Comparison of ENCODE assay signal across 9 cellular contexts in genomic region chr6:4313044-4313686, GRCh38.
DNase-seq lines count a peak whose midpoint lies in the region; ATAC-seq and TF ChIP-seq lines count a peak whose summit lies in the region.
"Had no signal": no experiment of that assay in that cellular context is flagged by ENCODE, and none has a peak within 500 bp of the region (broad histone marks: within the 10 kb centered on the region; RNA-seq: fewer than 3 reads in every experiment).

No MANE protein-coding gene starts in this region.

- 3% methylated on average over 2 of the region's 2 CpGs for WGBS in mammary epithelial cell (ENCODE audit: low coverage, missing lambda C conversion rate)
- 35 to 62% methylated on average over 2 of the region's 2 CpGs for WGBS in lung, 2 donors

- no peaks in the 10 kb centered on the region for H3K36me3 ChIP-seq in mammary epithelial cell (ENCODE audit: insufficient read depth, low read length)
- H3K36me3 ChIP-seq in lung (ENCODE audit: control insufficient read depth in 2 of 2, insufficient read depth in 2 of 2, low read length in 2 of 2) = no peaks in the 10 kb centered on the region
- H3K36me3 ChIP-seq: vagina had no signal

- H3K4me1 ChIP-seq in mammary epithelial cell (ENCODE audit: insufficient read depth, low read length) (peaks cover 18% of the 10 kb centered on the region), lung (ENCODE audit: control insufficient read depth in 2 of 2, insufficient read depth in 2 of 2, low read length in 2 of 2) (peaks cover 5 to 13% of the 10 kb centered on the region in 2 donors)

- H3K27me3 ChIP-seq in mammary epithelial cell (ENCODE audit: insufficient read depth, low read length) (no peaks in the 10 kb centered on the region), lung (ENCODE audit: control insufficient read depth, insufficient read depth) (no peaks in the 10 kb centered on the region)
- H3K27me3 ChIP-seq: vagina had no signal

- H3K4me3 ChIP-seq in mammary epithelial cell (replicated peaks in 1 of 3; ENCODE audit: insufficient read depth in 1 of 3, low read depth in 2 of 3, low read length in 3 of 3) = peak overlapping the region in 1 of 3 experiments; percentile 18
- no peak overlapping the region for H3K4me3 ChIP-seq in lung
- H3K4me3 ChIP-seq: vagina had no signal

- H3K79me2 ChIP-seq in mammary epithelial cell (ENCODE audit: insufficient read depth, low read length) = no peaks in the 10 kb centered on the region

- dilution Hi-C loops in mammary epithelial cell (cut with HindIII; ENCODE audit: low sequenced_read_pairs) = no loop called here

- H3K27ac ChIP-seq in C4-2B (no peak overlapping the region; the same call in 1 of the 2 replicates), mammary epithelial cell (ENCODE audit: insufficient read depth, low read depth, low read length) (peak overlapping the region; percentile 96), lung (ENCODE audit: low read depth in 1 of 2, low read length in 1 of 2) (peak overlapping the region; percentile 14 to 47)
- H3K27ac ChIP-seq: vagina had no signal

- H4K20me1 ChIP-seq in mammary epithelial cell (ENCODE audit: insufficient read depth, low read length) = no peaks in the 10 kb centered on the region

- CTCF ChIA-PET in mammary epithelial cell (lab: Charles Lee; ENCODE audit: low non-redundant PET) = interaction anchor here (0.6 kb wide), 2 partner anchors 477 to 812 kb away, joined by 3 to 8 read pairs; no protein-coding TSS in a partner anchor
- CTCF ChIA-PET in activated naive CD4-positive, alpha-beta T cell treated with anti-CD3 and anti-CD28 coated beads, Interleukin-2, amount 10 ng/mL, durations not matched to agents 7 days and 5 days (lab: Charles Lee) = no interaction called here

- peak; percentile 71 for DNase-seq in LoVo (ENCODE audit: low spot score)
- DNase-seq in mammary epithelial cell = peak; percentile 95
- peak; percentile 45 for DNase-seq in lung (ENCODE audit: low spot score)
- no peak for DNase-seq in NCI-H345 treated with DMSO at 0.1 percent for 48 hours (lab: John Stamatoyannopoulos, UW; ENCODE audit: unreplicated experiment)
- no peak for DNase-seq in stimulated activated naive CD8-positive, alpha-beta T cell treated with anti-CD3 and anti-CD28 coated beads, Interleukin-15, amount 100 ng/mL, for 72 hours
- no peak for DNase-seq in activated naive CD4-positive, alpha-beta T cell treated with anti-CD3 and anti-CD28 coated beads, Interleukin-2, amount 10 ng/mL, durations not matched to agents 7 days and 5 days

- peak overlapping the region; percentile 90 for H3K9ac ChIP-seq in mammary epithelial cell (ENCODE audit: insufficient read depth, low read length)

- in situ Hi-C loops in mammary epithelial cell (cut with MboI; ENCODE audit: low sequenced_read_pairs in 2 of 2) = loop anchor here (10.0 to 25.0 kb wide), 2 partner anchors 622 to 1074 kb away; no protein-coding TSS in a partner anchor

- H3K27ac Mint-ChIP-seq in stimulated activated naive CD8-positive, alpha-beta T cell treated with anti-CD3 and anti-CD28 coated beads, Interleukin-15, amount 100 ng/mL, for 72 hours = no peak overlapping the region
- no peak overlapping the region for H3K27ac Mint-ChIP-seq in activated naive CD4-positive, alpha-beta T cell treated with anti-CD3 and anti-CD28 coated beads, Interleukin-2, amount 10 ng/mL, durations not matched to agents 7 days and 5 days

- H3K27me3 Mint-ChIP-seq in stimulated activated naive CD8-positive, alpha-beta T cell treated with anti-CD3 and anti-CD28 coated beads, Interleukin-15, amount 100 ng/mL, for 72 hours = peaks cover 16% of the 10 kb centered on the region
- peaks cover 7% of the 10 kb centered on the region for H3K27me3 Mint-ChIP-seq in activated naive CD4-positive, alpha-beta T cell treated with anti-CD3 and anti-CD28 coated beads, Interleukin-2, amount 10 ng/mL, durations not matched to agents 7 days and 5 days

- TF ChIP-seq CTCF in C4-2B (conservative IDR thresholded peaks at IDR 0.05) (peak; percentile 46), mammary epithelial cell (conservative IDR thresholded peaks at IDR 0.05 in 1 of 2, IDR thresholded peaks at IDR 0.05 in 1 of 2; ENCODE audit: extremely low read depth in 1 of 2, insufficient read depth in 1 of 2, low read depth in 1 of 2, low read length in 2 of 2) (peak; percentile 60 to 71), lung (IDR thresholded peaks at IDR 0.05; ENCODE audit: control extremely low read depth, extremely low read depth) (peak; percentile 10)

- H3K4me3 Mint-ChIP-seq in stimulated activated naive CD8-positive, alpha-beta T cell treated with anti-CD3 and anti-CD28 coated beads, Interleukin-15, amount 100 ng/mL, for 72 hours = no peak overlapping the region
- H3K4me3 Mint-ChIP-seq in activated naive CD4-positive, alpha-beta T cell treated with anti-CD3 and anti-CD28 coated beads, Interleukin-2, amount 10 ng/mL, durations not matched to agents 7 days and 5 days = no peak overlapping the region

- H3K4me2 ChIP-seq in mammary epithelial cell (ENCODE audit: insufficient read depth, low read depth, low read length) = peak overlapping the region; percentile 66

- H3K36me3 Mint-ChIP-seq in activated naive CD4-positive, alpha-beta T cell treated with anti-CD3 and anti-CD28 coated beads, Interleukin-2, amount 10 ng/mL, durations not matched to agents 7 days and 5 days = no peaks in the 10 kb centered on the region

- intact Hi-C loops in mammary epithelial cell (cut with micrococcal nuclease) = loop anchor here (1.0 to 5.0 kb wide), 12 partner anchors 46 to 1089 kb away; no protein-coding TSS in a partner anchor

- H2AFZ ChIP-seq in mammary epithelial cell (ENCODE audit: low read depth, low read length) = peak overlapping the region; percentile 63

- no peaks in the 10 kb centered on the region for H3K4me1 Mint-ChIP-seq in stimulated activated naive CD8-positive, alpha-beta T cell treated with anti-CD3 and anti-CD28 coated beads, Interleukin-15, amount 100 ng/mL, for 72 hours
- H3K4me1 Mint-ChIP-seq in activated naive CD4-positive, alpha-beta T cell treated with anti-CD3 and anti-CD28 coated beads, Interleukin-2, amount 10 ng/mL, durations not matched to agents 7 days and 5 days = no peaks in the 10 kb centered on the region

- peak; percentile 17 for ATAC-seq in lung (ENCODE audit: insufficient read depth, low FRiP score)
- no peak for ATAC-seq in stimulated activated naive CD8-positive, alpha-beta T cell treated with anti-CD3 and anti-CD28 coated beads, Interleukin-15, amount 100 ng/mL, for 72 hours
- ATAC-seq in HG03439 (IDR thresholded peaks at IDR 0.05; ENCODE audit: unreplicated experiment) = no peak

- TSS peak; percentile 64 for BruUV-seq in mammary epithelial cell (replicated peaks; lab: Mats Ljungman, UMichigan)

- peaks cover 24 to 37% of the 10 kb centered on the region in 2 donors for H3K9me3 Mint-ChIP-seq in stimulated activated naive CD8-positive, alpha-beta T cell treated with anti-CD3 and anti-CD28 coated beads, Interleukin-15, amount 100 ng/mL, for 72 hours
- H3K9me3 Mint-ChIP-seq in activated naive CD4-positive, alpha-beta T cell treated with anti-CD3 and anti-CD28 coated beads, Interleukin-2, amount 10 ng/mL, durations not matched to agents 7 days and 5 days = peaks cover 16% of the 10 kb centered on the region

- no peaks in the 10 kb centered on the region for H3K9me3 ChIP-seq in mammary epithelial cell (replicated peaks; ENCODE audit: insufficient read depth, low read length)
- H3K9me3 ChIP-seq in lung (ENCODE audit: control insufficient read depth in 2 of 2, insufficient read depth in 1 of 2, low read length in 1 of 2) = peaks cover 5 to 8% of the 10 kb centered on the region in 2 donors

Comparison
In these comparisons a context has a peak if more than half of its experiments do, and no peak if none do; other contexts are left out.
1. CTCF ChIP-seq: peak in every context shown above with its lines; median percentile 66 in mammary epithelial cell; 46 in C4-2B; 10 in lung.
2. DNase-seq: peak in LoVo (single experiment), mammary epithelial cell (single experiment) and lung (single experiment); none in NCI-H345 treated with DMSO at 0.1 percent for 48 hours (single experiment), stimulated activated naive CD8-positive, alpha-beta T cell treated with anti-CD3 and anti-CD28 coated beads, Interleukin-15, amount 100 ng/mL, for 72 hours (0 of 2) and activated naive CD4-positive, alpha-beta T cell treated with anti-CD3 and anti-CD28 coated beads, Interleukin-2, amount 10 ng/mL, durations not matched to agents 7 days and 5 days (single experiment).